Comparison of ENCODE assay signal across 1 cellular context in the genomic region with DNA sequence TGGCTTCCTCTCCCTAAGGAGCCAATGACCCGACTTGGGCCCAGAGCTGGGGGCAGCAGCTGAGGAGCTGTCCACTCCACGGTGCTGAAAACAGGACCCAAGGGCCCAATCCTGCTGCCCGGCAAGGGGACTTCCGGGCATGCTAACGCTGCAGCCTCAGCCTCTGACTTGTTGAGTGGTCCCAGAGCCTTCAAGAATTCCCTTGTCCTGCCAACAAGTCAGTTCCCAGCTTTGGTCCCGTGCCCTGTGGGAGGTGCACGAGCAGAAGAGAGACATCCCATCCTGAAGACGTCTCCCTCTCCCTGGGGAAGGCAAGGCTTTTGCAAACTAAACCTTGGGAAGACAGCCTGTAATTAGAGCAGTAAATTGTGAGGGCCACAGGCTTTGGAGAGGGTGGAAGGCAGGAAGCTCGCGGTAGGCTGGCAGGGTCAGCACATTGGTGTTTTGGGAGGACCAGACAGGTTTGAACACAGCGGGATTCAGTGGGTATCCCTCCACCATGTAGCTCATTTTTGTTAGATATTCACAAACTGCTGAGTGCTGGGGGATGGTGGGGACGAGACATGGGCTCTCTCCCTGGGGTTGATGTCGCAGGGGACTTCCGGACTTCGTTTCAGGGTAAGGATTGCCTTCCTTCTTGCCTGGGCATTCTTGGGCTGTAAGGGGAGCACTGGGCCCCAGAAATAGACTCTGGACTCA.
TF ChIP-seq lines count a peak whose summit lies in the region.

No MANE protein-coding gene starts in this region.

TF ChIP-seq in H1, 55 proteins besides CTCF, POLR2A, EP300 and RAD21 (continued from another document):
- TF ChIP-seq USF2 (IDR thresholded peaks at IDR 0.05; ENCODE audit: low read length) (no peak), SIN3A (conservative IDR thresholded peaks at IDR 0.05 in 1 of 2, IDR thresholded peaks at IDR 0.05 in 1 of 2; ENCODE audit: low read depth in 1 of 2, low read length in 2 of 2) (peak; percentile 84 to 92), GABPA (IDR thresholded peaks at IDR 0.05; ENCODE audit: borderline replicate concordance, insufficient read depth, low read length) (peak; percentile 74; the same call in 1 of the 2 replicates), CEBPB (IDR thresholded peaks at IDR 0.05; ENCODE audit: low read depth, low read length) (no peak), SRF (IDR thresholded peaks at IDR 0.05; ENCODE audit: low read depth, low read length) (0 out of 2 replicates have a peak, but pooled peaks have one; percentile 15)
